In the genomic region with DNA sequence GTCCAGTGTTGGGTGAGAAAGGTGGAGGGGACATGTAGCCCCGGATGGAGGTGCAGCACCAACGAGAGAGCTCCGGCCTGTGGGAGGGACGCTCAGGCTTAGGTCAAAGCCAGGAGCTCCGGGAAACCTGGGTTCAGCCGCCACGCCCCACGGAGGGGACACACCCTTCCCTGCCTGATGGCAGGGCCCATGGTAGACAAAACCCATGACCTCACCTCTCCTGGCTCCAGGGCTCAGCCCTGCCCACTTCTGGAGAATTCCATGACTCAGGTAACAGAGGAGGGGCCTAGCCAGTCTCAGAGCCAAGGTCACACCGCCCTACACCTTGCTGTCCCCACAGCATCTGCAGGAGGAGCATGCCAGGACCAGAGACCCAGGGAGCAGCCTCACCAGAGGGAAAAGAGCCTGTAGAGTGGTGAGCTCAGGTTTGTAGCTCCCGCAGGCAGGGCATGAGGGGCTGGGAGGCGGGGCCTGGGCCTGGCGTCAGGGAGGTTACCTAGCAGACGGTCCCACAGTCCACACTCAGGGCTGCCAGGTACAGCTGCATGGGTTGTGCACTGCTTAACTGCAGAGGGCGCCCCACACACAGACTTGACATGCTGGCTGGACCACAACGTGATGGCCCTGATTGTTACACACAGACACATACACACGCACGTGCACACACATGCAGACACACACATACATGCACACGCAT, we compare ENCODE assay signal across 9 cellular contexts.
DNase-seq lines count a peak whose midpoint lies in the region; ATAC-seq and TF ChIP-seq lines count a peak whose summit lies in the region.
"Had no signal": no experiment of that assay in that cellular context is flagged by ENCODE, and none has a peak within 500 bp of the region (broad histone marks: within the 10 kb centered on the region; RNA-seq: fewer than 3 reads in every experiment).

No MANE protein-coding gene starts in this region.

- H3K27me3 ChIP-seq in dorsolateral prefrontal cortex = no peaks in the 10 kb centered on the region

- H3K27ac Mint-ChIP-seq in T-helper 2 cell treated with Interferon-gamma antibody and Interleukin-4, amounts not matched to agents 5 μg/mL and 100 μg/mL, for 36 hours = no peak overlapping the region
- peak overlapping the region; percentile 92 for H3K27ac Mint-ChIP-seq in type B pancreatic cell
- H3K27ac Mint-ChIP-seq: mesothelial cell of epicardium had no signal

- no peaks in the 10 kb centered on the region for H3K36me3 Mint-ChIP-seq in T-helper 2 cell treated with Interferon-gamma antibody and Interleukin-4, amounts not matched to agents 5 μg/mL and 100 μg/mL, for 36 hours (ENCODE audit: low read depth)
- no peaks in the 10 kb centered on the region for H3K36me3 Mint-ChIP-seq in type B pancreatic cell
- H3K36me3 Mint-ChIP-seq: mesothelial cell of epicardium had no signal

- peak; percentile 94 for DNase-seq in DMS53 (lab: John Stamatoyannopoulos, UW)
- peak; percentile 52 for DNase-seq in T-helper 2 cell treated with Interferon-gamma antibody and Interleukin-4, amounts not matched to agents 5 μg/mL and 100 μg/mL, for 36 hours (ENCODE audit: low spot score)
- peak in 8 of 10 donors; percentile 8 to 56 (median 38) for DNase-seq in dorsolateral prefrontal cortex
- peak; percentile 89 for DNase-seq in mesenteric fat pad (ENCODE audit: low spot score)
- DNase-seq in type B pancreatic cell (ENCODE audit: extremely low spot score, unreplicated experiment) = peak; percentile 69
- DNase-seq in DMS79 (lab: John Stamatoyannopoulos, UW) = no peak

- H3K27me3 Mint-ChIP-seq in T-helper 2 cell treated with Interferon-gamma antibody and Interleukin-4, amounts not matched to agents 5 μg/mL and 100 μg/mL, for 36 hours (ENCODE audit: low read depth) = no peaks in the 10 kb centered on the region
- H3K27me3 Mint-ChIP-seq in type B pancreatic cell = no peaks in the 10 kb centered on the region

- no peak overlapping the region for H3K4me3 ChIP-seq in dorsolateral prefrontal cortex

- intact Hi-C loops in dorsolateral prefrontal cortex (cut with DNase I) = no loop called here

- H3K4me1 Mint-ChIP-seq in T-helper 2 cell treated with Interferon-gamma antibody and Interleukin-4, amounts not matched to agents 5 μg/mL and 100 μg/mL, for 36 hours (ENCODE audit: low read depth) = peaks cover 4% of the 10 kb centered on the region
- peaks cover 7% of the 10 kb centered on the region for H3K4me1 Mint-ChIP-seq in type B pancreatic cell (ENCODE audit: unreplicated experiment)

- no peaks in the 10 kb centered on the region for H3K9me3 Mint-ChIP-seq in T-helper 2 cell treated with Interferon-gamma antibody and Interleukin-4, amounts not matched to agents 5 μg/mL and 100 μg/mL, for 36 hours
- no peaks in the 10 kb centered on the region for H3K9me3 Mint-ChIP-seq in type B pancreatic cell
- H3K9me3 Mint-ChIP-seq: mesothelial cell of epicardium had no signal

- TF ChIP-seq CTCF in dorsolateral prefrontal cortex (IDR thresholded peaks at IDR 0.05 in 54 of 56, conservative IDR thresholded peaks at IDR 0.05 in 2 of 56; ENCODE audit: low read depth in 1 of 56, partially characterized antibody in 56 of 56) (peak in 44 of 56 donors; percentile 9 to 52 (median 28)), type B pancreatic cell (conservative IDR thresholded peaks at IDR 0.05) (peak; percentile 55)

- no peak overlapping the region for H3K4me3 Mint-ChIP-seq in T-helper 2 cell treated with Interferon-gamma antibody and Interleukin-4, amounts not matched to agents 5 μg/mL and 100 μg/mL, for 36 hours
- H3K4me3 Mint-ChIP-seq in type B pancreatic cell = no peak overlapping the region
- H3K4me3 Mint-ChIP-seq: mesothelial cell of epicardium had no signal

- ATAC-seq in HG03354 (IDR thresholded peaks at IDR 0.05; ENCODE audit: poor library complexity, severe bottlenecking, unreplicated experiment) (peak; percentile 39), GM21367 (IDR thresholded peaks at IDR 0.05; ENCODE audit: unreplicated experiment) (no peak)

- no peak overlapping the region for H3K27ac ChIP-seq in dorsolateral prefrontal cortex
